ENCODE assay signal across 8 cellular contexts in the genomic region with DNA sequence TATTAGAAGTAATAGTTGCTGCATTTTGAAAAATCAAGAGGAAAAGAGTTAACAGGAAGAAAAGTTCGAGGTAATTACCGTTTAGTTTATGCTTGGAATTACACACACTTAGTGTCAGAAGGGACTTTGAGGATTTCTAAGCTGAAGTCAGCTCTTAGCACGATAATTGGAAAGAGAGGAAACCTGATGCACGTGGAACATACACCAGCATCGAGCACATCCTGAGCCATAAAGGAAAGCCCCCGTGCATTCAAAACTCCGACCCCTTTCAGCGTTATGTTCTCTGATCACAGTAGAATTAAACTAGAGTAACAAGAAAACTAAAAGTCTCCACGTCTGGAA. TPM values are rescaled to one million over a fixed set of nuclear protein-coding genes. Genes with fewer than 3 reads are reported as not detected.
A peak's percentile ranks its signal among the peaks of the same experiment; 100 is the strongest.
DNase-seq lines count a peak whose midpoint lies in the region; ATAC-seq and TF ChIP-seq lines count a peak whose summit lies in the region.

No MANE protein-coding gene starts in this region.

- H3K27ac Mint-ChIP-seq in endothelial cell (ENCODE audit: unreplicated experiment) = peak overlapping the region; percentile 49

- no peak overlapping the region for H3K27ac ChIP-seq in parathyroid adenoma

- no peaks in the 10 kb centered on the region for H3K36me3 Mint-ChIP-seq in endothelial cell (ENCODE audit: low read depth, unreplicated experiment)

- no peak for DNase-seq in H7
- peak; percentile 77 for DNase-seq in NCI-H69 (lab: John Stamatoyannopoulos, UW)
- DNase-seq in endothelial cell (ENCODE audit: low spot score) = no peak
- DNase-seq in ACHN = no peak
- no peak for DNase-seq in GM13977 (ENCODE audit: low spot score)
- no peak for DNase-seq in activated CD4-positive, CD25-positive, alpha-beta regulatory T cell treated with anti-CD3 and anti-CD28 coated beads, Interleukin-2, amount 50 U/mL, for 72 hours

- H2AFZ ChIP-seq in parathyroid adenoma = peak overlapping the region; percentile 76

- ATAC-seq in GM18511 (IDR thresholded peaks at IDR 0.05; ENCODE audit: unreplicated experiment) = peak; percentile 27

- H3K27me3 Mint-ChIP-seq in endothelial cell (ENCODE audit: unreplicated experiment) = peaks cover 13% of the 10 kb centered on the region

- no peaks in the 10 kb centered on the region for H3K9me3 ChIP-seq in parathyroid adenoma (ENCODE audit: control insufficient read depth, low read length)

- H3K4me3 ChIP-seq in H7 (ENCODE audit: insufficient read depth, low read depth, low read length) (peak overlapping the region; percentile 20), parathyroid adenoma (ENCODE audit: low read depth, low read length) (peak overlapping the region; percentile 66)

- H3K36me3 ChIP-seq in H7 (replicated peaks; ENCODE audit: control insufficient read depth, insufficient read depth, low read length) = no peaks in the 10 kb centered on the region; the same call in 1 of the 2 replicates
- H3K36me3 ChIP-seq in parathyroid adenoma (ENCODE audit: control insufficient read depth, insufficient read depth, low read length) = no peaks in the 10 kb centered on the region

- no peak for TF ChIP-seq CTCF in endothelial cell (IDR thresholded peaks at IDR 0.05; ENCODE audit: unreplicated experiment)
- no peak for TF ChIP-seq CTCF in parathyroid adenoma (IDR thresholded peaks at IDR 0.05)
- TF ChIP-seq CTCF in GM13977 (IDR thresholded peaks at IDR 0.05; ENCODE audit: extremely low read depth, insufficient read depth, missing control alignments) = no peak

- H3K9ac ChIP-seq in parathyroid adenoma = no peak overlapping the region

- H3K27me3 ChIP-seq in H7 (ENCODE audit: control insufficient read depth, insufficient read depth, low read length) (no peaks in the 10 kb centered on the region), parathyroid adenoma (ENCODE audit: control insufficient read depth, insufficient read depth, low read length) (no peaks in the 10 kb centered on the region)

- H3K9me3 Mint-ChIP-seq in endothelial cell (ENCODE audit: unreplicated experiment) = no peaks in the 10 kb centered on the region

- in situ Hi-C loops in ACHN (cut with HindIII; ENCODE audit: low pct_ligation_motif_present, low pct_unique_long_range_greater_than_20kb, low sequenced_read_pairs) (no loop called here), GM13977 (cut with MboI; ENCODE audit: low pct_unique_long_range_greater_than_20kb, low sequenced_read_pairs, unreplicated experiment) (loop anchor here (25.0 kb wide), 1 partner anchor 1273 kb away; no protein-coding TSS in a partner anchor)

- H3K4me2 ChIP-seq in parathyroid adenoma (ENCODE audit: low read length) = peak overlapping the region; percentile 85

- H3K4me1 ChIP-seq in parathyroid adenoma = no peaks in the 10 kb centered on the region

- no peaks in the 10 kb centered on the region for H3K79me2 ChIP-seq in parathyroid adenoma

- H3K4me1 Mint-ChIP-seq in endothelial cell (ENCODE audit: unreplicated experiment) = peaks cover 57% of the 10 kb centered on the region

- peak overlapping the region; percentile 77 for H3K4me3 Mint-ChIP-seq in endothelial cell (ENCODE audit: unreplicated experiment)

RNA-seq across cellular contexts. Expression of gene PAQR3, which starts 0.4 kb away (rescaled TPM):
- total RNA-seq in H7 (2014; rRNA removed; shearing (Covaris generic)) = 23.9 and 26.9 TPM in 2 replicates
- 28.9 TPM for total RNA-seq in endothelial cell (ENCODE audit: unreplicated experiment)
